Comparison of ENCODE assay signal across 14 cellular contexts in genomic region chr9:34037626-34038025, GRCh38.
"Had no signal": no experiment of that assay in that cellular context is flagged by ENCODE, and none has a peak within 500 bp of the region (broad histone marks: within the 10 kb centered on the region; RNA-seq: fewer than 3 reads in every experiment).

No MANE protein-coding gene starts in this region.

- H3K4me1 Mint-ChIP-seq: stimulated activated memory B cell treated with anti-CD40 and anti-IgM and Interleukin-4, amounts not matched to agents 10 μg/mL and 1 μg/mL and 100 μg/mL, for 72 hours had no signal

- H3K9me3 ChIP-seq: esophagus muscularis mucosa, left ventricle myocardium inferior, thyroid gland had no signal

- H3K27me3 Mint-ChIP-seq: activated CD4-positive, alpha-beta memory T cell treated with anti-CD3 and anti-CD28 coated beads for 36 hours; activated CD8-positive, alpha-beta memory T cell treated with anti-CD3 and anti-CD28 coated beads, Interleukin-2, amount 10 ng/mL, durations not matched to agents 7 days and 5 days; natural killer cell treated with Interleukin-12 subunit alpha and Interleukin-12 subunit beta and Interleukin-15 and Interleukin-18, amount 100 ng/mL, for 72 hours; stimulated activated memory B cell treated with anti-CD40 and anti-IgM and Interleukin-4, amounts not matched to agents 10 μg/mL and 1 μg/mL and 100 μg/mL, for 72 hours had no signal

- ATAC-seq: activated CD8-positive, alpha-beta memory T cell treated with anti-CD3 and anti-CD28 coated beads, Interleukin-2, amount 10 ng/mL, durations not matched to agents 7 days and 5 days; natural killer cell treated with Interleukin-12 subunit alpha and Interleukin-12 subunit beta and Interleukin-15 and Interleukin-18, amount 100 ng/mL, for 72 hours; stimulated activated memory B cell treated with anti-CD40 and anti-IgM and Interleukin-4, amounts not matched to agents 10 μg/mL and 1 μg/mL and 100 μg/mL, for 72 hours had no signal

- H3K27ac Mint-ChIP-seq: activated CD4-positive, alpha-beta memory T cell treated with anti-CD3 and anti-CD28 coated beads for 36 hours; activated CD8-positive, alpha-beta memory T cell treated with anti-CD3 and anti-CD28 coated beads, Interleukin-2, amount 10 ng/mL, durations not matched to agents 7 days and 5 days; activated naive CD4-positive, alpha-beta T cell treated with anti-CD3 and anti-CD28 coated beads for 36 hours; activated T-helper 2 cell treated with anti-CD3 and anti-CD28 coated beads, Interferon-gamma antibody, Interleukin-2, Interleukin-4, amounts not matched to agents 10 μg/mL and 5 μg/mL and 100 μg/mL, durations not matched to agents 14 hours and 24 hours and 36 hours; natural killer cell treated with Interleukin-12 subunit alpha and Interleukin-12 subunit beta and Interleukin-15 and Interleukin-18, amount 100 ng/mL, for 72 hours; stimulated activated memory B cell treated with anti-CD40 and anti-IgM and Interleukin-4, amounts not matched to agents 10 μg/mL and 1 μg/mL and 100 μg/mL, for 72 hours had no signal

- H3K36me3 ChIP-seq: left ventricle myocardium inferior, thyroid gland had no signal

- DNase-seq: activated CD4-positive, alpha-beta memory T cell treated with anti-CD3 and anti-CD28 coated beads for 36 hours; activated CD8-positive, alpha-beta memory T cell treated with anti-CD3 and anti-CD28 coated beads, Interleukin-2, amount 10 ng/mL, durations not matched to agents 7 days and 5 days; activated naive CD4-positive, alpha-beta T cell treated with anti-CD3 and anti-CD28 coated beads for 36 hours; activated T-cell treated with anti-CD3 and anti-CD28 coated beads, Interleukin-2, amount 50 U/mL, for 1 hour; dorsolateral prefrontal cortex; hippocampal formation; left ventricle myocardium inferior; retina; thyroid gland; WERI-Rb-1 had no signal

- H3K4me3 Mint-ChIP-seq: activated CD4-positive, alpha-beta memory T cell treated with anti-CD3 and anti-CD28 coated beads for 36 hours; activated CD8-positive, alpha-beta memory T cell treated with anti-CD3 and anti-CD28 coated beads, Interleukin-2, amount 10 ng/mL, durations not matched to agents 7 days and 5 days; activated naive CD4-positive, alpha-beta T cell treated with anti-CD3 and anti-CD28 coated beads for 36 hours; natural killer cell treated with Interleukin-12 subunit alpha and Interleukin-12 subunit beta and Interleukin-15 and Interleukin-18, amount 100 ng/mL, for 72 hours; stimulated activated memory B cell treated with anti-CD40 and anti-IgM and Interleukin-4, amounts not matched to agents 10 μg/mL and 1 μg/mL and 100 μg/mL, for 72 hours had no signal

- H3K36me3 Mint-ChIP-seq: natural killer cell treated with Interleukin-12 subunit alpha and Interleukin-12 subunit beta and Interleukin-15 and Interleukin-18, amount 100 ng/mL, for 72 hours had no signal

- H3K4me3 ChIP-seq: dorsolateral prefrontal cortex, esophagus muscularis mucosa, left ventricle myocardium inferior, thyroid gland had no signal

- H3K4me1 ChIP-seq: left ventricle myocardium inferior had no signal

- H3K9me3 Mint-ChIP-seq: activated CD4-positive, alpha-beta memory T cell treated with anti-CD3 and anti-CD28 coated beads for 36 hours; activated naive CD4-positive, alpha-beta T cell treated with anti-CD3 and anti-CD28 coated beads for 36 hours; activated T-helper 2 cell treated with anti-CD3 and anti-CD28 coated beads, Interferon-gamma antibody, Interleukin-2, Interleukin-4, amounts not matched to agents 10 μg/mL and 5 μg/mL and 100 μg/mL, durations not matched to agents 14 hours and 24 hours and 36 hours; natural killer cell treated with Interleukin-12 subunit alpha and Interleukin-12 subunit beta and Interleukin-15 and Interleukin-18, amount 100 ng/mL, for 72 hours; stimulated activated memory B cell treated with anti-CD40 and anti-IgM and Interleukin-4, amounts not matched to agents 10 μg/mL and 1 μg/mL and 100 μg/mL, for 72 hours had no signal
